1 cellular context compared by ENCODE assay signal in the genomic region with DNA sequence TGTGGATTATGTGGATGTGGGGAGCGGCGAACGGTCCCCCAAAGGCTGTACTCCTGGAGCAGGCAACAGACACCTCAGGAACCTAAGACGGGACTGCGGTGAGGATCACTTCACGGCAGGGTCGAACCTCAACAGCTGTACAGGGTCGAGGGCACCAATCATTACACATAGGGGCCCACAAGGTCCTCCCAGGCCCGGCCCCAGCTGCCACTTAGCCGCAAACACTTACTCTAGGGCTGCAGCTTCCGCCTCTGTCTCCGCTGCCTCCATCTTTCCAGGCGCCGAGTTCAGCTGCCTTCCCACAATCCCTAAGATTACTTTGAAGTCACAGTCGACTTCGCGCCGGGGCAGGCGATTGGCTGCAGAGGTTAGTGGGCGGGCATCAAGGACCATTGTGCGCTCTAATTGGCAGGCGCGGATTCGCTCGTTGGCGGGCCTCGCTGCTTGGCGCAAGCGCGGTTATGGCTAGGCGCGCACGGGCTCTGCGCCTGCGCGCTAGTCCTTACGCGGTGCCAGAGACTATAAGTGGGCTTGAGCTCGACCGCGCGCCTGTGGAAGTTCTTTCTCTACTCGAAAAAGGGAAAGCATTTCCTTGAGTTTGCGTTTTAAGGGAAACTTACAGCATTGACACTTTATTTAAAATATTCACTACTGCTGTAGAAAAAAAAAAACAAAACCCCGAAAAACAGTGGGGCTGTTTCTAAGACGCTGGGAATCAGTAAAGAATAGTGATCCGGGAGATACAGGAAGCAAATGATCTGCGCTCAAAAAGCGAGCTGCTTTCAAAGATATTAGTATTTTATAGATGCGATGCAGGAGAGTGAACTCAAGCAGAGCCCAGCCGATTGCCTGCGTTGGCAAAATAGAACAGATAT.
TF ChIP-seq lines count a peak whose summit lies in the region.

ZWINT (minus strand) TSS at position 293 of the 875 bp plus-strand sequence; CDS start at position 270, 23 bp downstream.

TF ChIP-seq in K562, 482 proteins besides CTCF, POLR2A, EP300 and RAD21 (continued from another document and continues in another):
- TF ChIP-seq NKRF (IDR thresholded peaks at IDR 0.05; ENCODE audit: borderline replicate concordance) (peak; percentile 80; the same call in 1 of the 2 replicates), DACH1 (IDR thresholded peaks at IDR 0.05; ENCODE audit: partially characterized antibody) (no peak), U2AF2 (optimal IDR thresholded peaks at IDR 0.05; ENCODE audit: low read depth, low read length) (no peak), ZFPM2 (CRISPR knock-in tag; IDR thresholded peaks at IDR 0.05) (no peak), ZNF124 (CRISPR knock-in tag; IDR thresholded peaks at IDR 0.05) (no peak), TEAD2 (tag; IDR thresholded peaks at IDR 0.05) (no peak), ZNF76 (CRISPR knock-in tag; IDR thresholded peaks at IDR 0.05; ENCODE audit: borderline replicate concordance) (no peak), PTRF (tag; IDR thresholded peaks at IDR 0.05) (no peak), RHOXF2B (CRISPR knock-in tag; conservative IDR thresholded peaks at IDR 0.05) (no peak), HCFC1 (IDR thresholded peaks at IDR 0.05; ENCODE audit: low read depth, low read length) (peak; percentile 38), NR2C1 (IDR thresholded peaks at IDR 0.05) (no peak), NR2C1 (tag; IDR thresholded peaks at IDR 0.05) (no peak), NFXL1 (CRISPR knock-in tag; IDR thresholded peaks at IDR 0.05) (no peak), ZNF239 (CRISPR knock-in tag; IDR thresholded peaks at IDR 0.05) (no peak), ZNF408 (CRISPR knock-in tag; IDR thresholded peaks at IDR 0.05; ENCODE audit: low read depth) (no peak), CUX1 (CRISPR knock-in tag; IDR thresholded peaks at IDR 0.05) (no peak), ZNF79 (CRISPR knock-in tag; IDR thresholded peaks at IDR 0.05; ENCODE audit: low read depth) (no peak), BMI1 (IDR thresholded peaks at IDR 0.05; ENCODE audit: low read length) (no peak), TFAP4 (CRISPR knock-in tag; IDR thresholded peaks at IDR 0.05; ENCODE audit: borderline replicate concordance) (peak; percentile 91), MAFF (IDR thresholded peaks at IDR 0.05; ENCODE audit: low read length) (no peak), MYNN (IDR thresholded peaks at IDR 0.05) (no peak), MYNN (CRISPR knock-in tag; IDR thresholded peaks at IDR 0.05) (no peak), CTBP1 (IDR thresholded peaks at IDR 0.05; ENCODE audit: borderline replicate concordance) (0 out of 2 replicates have a peak, but pooled peaks have one; percentile 29), KDM1A (IDR thresholded peaks at IDR 0.05) (no peak), FOXK2 (conservative IDR thresholded peaks at IDR 0.05 in 1 of 2, IDR thresholded peaks at IDR 0.05 in 1 of 2; ENCODE audit: low read depth in 2 of 2) (no peak; a peak in 1 of 4 replicates), CHD1 (IDR thresholded peaks at IDR 0.05; ENCODE audit: low read length) (peak; percentile 89), KLF1 (tag; IDR thresholded peaks at IDR 0.05) (no peak), TCF3 (CRISPR knock-in tag; IDR thresholded peaks at IDR 0.05) (no peak), ZC3H8 (IDR thresholded peaks at IDR 0.05) (no peak), SLC30A9 (CRISPR knock-in tag; IDR thresholded peaks at IDR 0.05) (no peak), PRPF4 (IDR thresholded peaks at IDR 0.05; ENCODE audit: insufficient read depth, low read depth, low read length, poor library complexity, severe bottlenecking) (no peak), ZNF324 (CRISPR knock-in tag; IDR thresholded peaks at IDR 0.05) (no peak), MYBL2 (IDR thresholded peaks at IDR 0.05; ENCODE audit: low read depth) (peak; percentile 90), MYBL2 (CRISPR knock-in tag; IDR thresholded peaks at IDR 0.05; ENCODE audit: borderline replicate concordance) (no peak), SMC3 (conservative IDR thresholded peaks at IDR 0.05; ENCODE audit: insufficient read depth, low read depth, low read length) (no peak), PHTF2 (CRISPR knock-in tag; IDR thresholded peaks at IDR 0.05) (no peak), BRCA1 (IDR thresholded peaks at IDR 0.05) (no peak), BRCA1 (CRISPR knock-in tag; IDR thresholded peaks at IDR 0.05) (no peak), ATF3 (IDR thresholded peaks at IDR 0.05) (no peak), ATF3 (CRISPR knock-in tag; conservative IDR thresholded peaks at IDR 0.05) (no peak), NFRKB (IDR thresholded peaks at IDR 0.05; ENCODE audit: low read depth) (no peak; the same call in none of the 2 replicates), HNRNPK (IDR thresholded peaks at IDR 0.05; ENCODE audit: low read depth, low read length, poor library complexity, severe bottlenecking) (no peak), ZNF668 (CRISPR knock-in tag; IDR thresholded peaks at IDR 0.05) (no peak)
- TF ChIP-seq, protein P1, sequence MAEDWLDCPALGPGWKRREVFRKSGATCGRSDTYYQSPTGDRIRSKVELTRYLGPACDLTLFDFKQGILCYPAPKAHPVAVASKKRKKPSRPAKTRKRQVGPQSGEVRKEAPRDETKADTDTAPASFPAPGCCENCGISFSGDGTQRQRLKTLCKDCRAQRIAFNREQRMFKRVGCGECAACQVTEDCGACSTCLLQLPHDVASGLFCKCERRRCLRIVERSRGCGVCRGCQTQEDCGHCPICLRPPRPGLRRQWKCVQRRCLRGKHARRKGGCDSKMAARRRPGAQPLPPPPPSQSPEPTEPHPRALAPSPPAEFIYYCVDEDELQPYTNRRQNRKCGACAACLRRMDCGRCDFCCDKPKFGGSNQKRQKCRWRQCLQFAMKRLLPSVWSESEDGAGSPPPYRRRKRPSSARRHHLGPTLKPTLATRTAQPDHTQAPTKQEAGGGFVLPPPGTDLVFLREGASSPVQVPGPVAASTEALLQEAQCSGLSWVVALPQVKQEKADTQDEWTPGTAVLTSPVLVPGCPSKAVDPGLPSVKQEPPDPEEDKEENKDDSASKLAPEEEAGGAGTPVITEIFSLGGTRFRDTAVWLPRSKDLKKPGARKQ (CRISPR knock-in tag; IDR thresholded peaks at IDR 0.05): no peak
- TF ChIP-seq, protein P2, sequence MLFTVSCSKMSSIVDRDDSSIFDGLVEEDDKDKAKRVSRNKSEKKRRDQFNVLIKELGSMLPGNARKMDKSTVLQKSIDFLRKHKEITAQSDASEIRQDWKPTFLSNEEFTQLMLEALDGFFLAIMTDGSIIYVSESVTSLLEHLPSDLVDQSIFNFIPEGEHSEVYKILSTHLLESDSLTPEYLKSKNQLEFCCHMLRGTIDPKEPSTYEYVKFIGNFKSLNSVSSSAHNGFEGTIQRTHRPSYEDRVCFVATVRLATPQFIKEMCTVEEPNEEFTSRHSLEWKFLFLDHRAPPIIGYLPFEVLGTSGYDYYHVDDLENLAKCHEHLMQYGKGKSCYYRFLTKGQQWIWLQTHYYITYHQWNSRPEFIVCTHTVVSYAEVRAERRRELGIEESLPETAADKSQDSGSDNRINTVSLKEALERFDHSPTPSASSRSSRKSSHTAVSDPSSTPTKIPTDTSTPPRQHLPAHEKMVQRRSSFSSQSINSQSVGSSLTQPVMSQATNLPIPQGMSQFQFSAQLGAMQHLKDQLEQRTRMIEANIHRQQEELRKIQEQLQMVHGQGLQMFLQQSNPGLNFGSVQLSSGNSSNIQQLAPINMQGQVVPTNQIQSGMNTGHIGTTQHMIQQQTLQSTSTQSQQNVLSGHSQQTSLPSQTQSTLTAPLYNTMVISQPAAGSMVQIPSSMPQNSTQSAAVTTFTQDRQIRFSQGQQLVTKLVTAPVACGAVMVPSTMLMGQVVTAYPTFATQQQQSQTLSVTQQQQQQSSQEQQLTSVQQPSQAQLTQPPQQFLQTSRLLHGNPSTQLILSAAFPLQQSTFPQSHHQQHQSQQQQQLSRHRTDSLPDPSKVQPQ (CRISPR knock-in tag; IDR thresholded peaks at IDR 0.05; ENCODE audit: borderline replicate concordance): no peak
- TF ChIP-seq, protein P3, sequence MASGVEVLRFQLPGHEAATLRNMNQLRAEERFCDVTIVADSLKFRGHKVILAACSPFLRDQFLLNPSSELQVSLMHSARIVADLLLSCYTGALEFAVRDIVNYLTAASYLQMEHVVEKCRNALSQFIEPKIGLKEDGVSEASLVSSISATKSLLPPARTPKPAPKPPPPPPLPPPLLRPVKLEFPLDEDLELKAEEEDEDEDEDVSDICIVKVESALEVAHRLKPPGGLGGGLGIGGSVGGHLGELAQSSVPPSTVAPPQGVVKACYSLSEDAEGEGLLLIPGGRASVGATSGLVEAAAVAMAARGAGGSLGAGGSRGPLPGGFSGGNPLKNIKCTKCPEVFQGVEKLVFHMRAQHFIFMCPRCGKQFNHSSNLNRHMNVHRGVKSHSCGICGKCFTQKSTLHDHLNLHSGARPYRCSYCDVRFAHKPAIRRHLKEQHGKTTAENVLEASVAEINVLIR (CRISPR knock-in tag; IDR thresholded peaks at IDR 0.05): no peak
- TF ChIP-seq, protein P4, sequence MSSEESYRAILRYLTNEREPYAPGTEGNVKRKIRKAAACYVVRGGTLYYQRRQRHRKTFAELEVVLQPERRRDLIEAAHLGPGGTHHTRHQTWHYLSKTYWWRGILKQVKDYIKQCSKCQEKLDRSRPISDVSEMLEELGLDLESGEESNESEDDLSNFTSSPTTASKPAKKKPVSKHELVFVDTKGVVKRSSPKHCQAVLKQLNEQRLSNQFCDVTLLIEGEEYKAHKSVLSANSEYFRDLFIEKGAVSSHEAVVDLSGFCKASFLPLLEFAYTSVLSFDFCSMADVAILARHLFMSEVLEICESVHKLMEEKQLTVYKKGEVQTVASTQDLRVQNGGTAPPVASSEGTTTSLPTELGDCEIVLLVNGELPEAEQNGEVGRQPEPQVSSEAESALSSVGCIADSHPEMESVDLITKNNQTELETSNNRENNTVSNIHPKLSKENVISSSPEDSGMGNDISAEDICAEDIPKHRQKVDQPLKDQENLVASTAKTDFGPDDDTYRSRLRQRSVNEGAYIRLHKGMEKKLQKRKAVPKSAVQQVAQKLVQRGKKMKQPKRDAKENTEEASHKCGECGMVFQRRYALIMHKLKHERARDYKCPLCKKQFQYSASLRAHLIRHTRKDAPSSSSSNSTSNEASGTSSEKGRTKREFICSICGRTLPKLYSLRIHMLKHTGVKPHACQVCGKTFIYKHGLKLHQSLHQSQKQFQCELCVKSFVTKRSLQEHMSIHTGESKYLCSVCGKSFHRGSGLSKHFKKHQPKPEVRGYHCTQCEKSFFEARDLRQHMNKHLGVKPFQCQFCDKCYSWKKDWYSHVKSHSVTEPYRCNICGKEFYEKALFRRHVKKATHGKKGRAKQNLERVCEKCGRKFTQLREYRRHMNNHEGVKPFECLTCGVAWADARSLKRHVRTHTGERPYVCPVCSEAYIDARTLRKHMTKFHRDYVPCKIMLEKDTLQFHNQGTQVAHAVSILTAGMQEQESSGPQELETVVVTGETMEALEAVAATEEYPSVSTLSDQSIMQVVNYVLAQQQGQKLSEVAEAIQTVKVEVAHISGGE (CRISPR knock-in tag; IDR thresholded peaks at IDR 0.05): no peak
